ENCODE assay signal across 14 cellular contexts in the genomic region with DNA sequence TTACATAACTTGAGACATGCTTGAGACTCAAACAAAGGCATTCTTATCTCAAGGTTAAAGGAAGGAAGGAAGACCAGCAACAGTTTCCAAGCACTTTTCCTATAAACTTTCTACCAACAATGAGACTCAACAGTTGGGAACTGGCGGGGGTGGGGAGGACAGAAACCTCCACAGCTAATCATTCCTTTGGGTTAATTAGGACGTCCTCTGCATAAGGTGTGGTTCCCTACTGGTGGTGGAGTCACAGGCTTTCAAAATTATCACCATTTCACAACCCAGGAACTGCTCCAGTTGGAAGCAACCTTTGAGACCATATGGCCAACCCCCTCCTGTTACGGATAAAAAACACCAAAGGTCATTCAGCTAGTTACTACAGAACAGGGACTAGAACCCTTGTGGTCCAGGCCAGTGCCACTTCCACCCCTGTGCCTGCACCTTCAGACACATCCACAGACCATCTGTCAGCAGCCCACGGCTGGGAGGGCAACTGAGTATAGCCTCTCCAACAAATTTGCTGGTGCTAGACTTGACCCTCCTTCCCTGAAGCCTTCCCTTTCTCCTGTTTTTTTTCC. TPM values are rescaled to one million over a fixed set of nuclear protein-coding genes. Genes with fewer than 3 reads are reported as not detected.
DNase-seq lines count a peak whose midpoint lies in the region; ATAC-seq and TF ChIP-seq lines count a peak whose summit lies in the region.
"Had no signal": no experiment of that assay in that cellular context is flagged by ENCODE, and none has a peak within 500 bp of the region (broad histone marks: within the 10 kb centered on the region; RNA-seq: fewer than 3 reads in every experiment).

No MANE protein-coding gene starts in this region.

- no peak overlapping the region for H3K4me3 Mint-ChIP-seq in activated T-helper 1 cell treated with anti-CD3 and anti-CD28 coated beads, Interleukin-12 subunit alpha, Interleukin-12 subunit beta, Interleukin-2, Interleukin-4 antibody, amounts not matched to agents 30 ng/mL and 10 ng/mL and 1 ng/mL, durations not matched to agents 14 hours and 24 hours and 36 hours
- H3K4me3 Mint-ChIP-seq: CD4-positive, alpha-beta memory T cell; stimulated activated naive CD8-positive, alpha-beta T cell treated with anti-CD3 and anti-CD28 coated beads, Interleukin-15, Interleukin-2, amounts not matched to agents 100 ng/mL and 50 ng/mL, for 24 hours had no signal

- no peaks in the 10 kb centered on the region for H3K79me2 ChIP-seq in SU-DHL-6 (ENCODE audit: insufficient read depth, low read length)

- peak; percentile 92 for ATAC-seq in mucosa of descending colon
- peak; percentile 69 to 82 for ATAC-seq in upper lobe of left lung (ENCODE audit: low FRiP score in 2 of 2)
- ATAC-seq in HG03097 (IDR thresholded peaks at IDR 0.05; ENCODE audit: low FRiP score, unreplicated experiment) = no peak

- H3K27me3 Mint-ChIP-seq in activated T-helper 1 cell treated with anti-CD3 and anti-CD28 coated beads, Interleukin-12 subunit alpha, Interleukin-12 subunit beta, Interleukin-2, Interleukin-4 antibody, amounts not matched to agents 30 ng/mL and 10 ng/mL and 1 ng/mL, durations not matched to agents 14 hours and 24 hours and 36 hours (ENCODE audit: insufficient read depth) = peaks cover 2% of the 10 kb centered on the region
- H3K27me3 Mint-ChIP-seq: CD4-positive, alpha-beta memory T cell; stimulated activated naive CD8-positive, alpha-beta T cell treated with anti-CD3 and anti-CD28 coated beads, Interleukin-15, Interleukin-2, amounts not matched to agents 100 ng/mL and 50 ng/mL, for 24 hours had no signal

- H3K27ac ChIP-seq in SU-DHL-6 (ENCODE audit: low read depth, low read length) (0 out of 2 replicates have a peak overlapping the region, but pooled peaks have one; percentile 16), upper lobe of left lung (peak overlapping the region; percentile 73 to 82 (median 81))

- H4K20me1 ChIP-seq in SU-DHL-6 (ENCODE audit: low read depth, low read length) = no peaks in the 10 kb centered on the region

- H3K4me3 ChIP-seq in SU-DHL-6 (ENCODE audit: insufficient read depth, low read length, poor library complexity, severe bottlenecking) (no peak overlapping the region), fibroblast of pulmonary artery (replicated peaks; ENCODE audit: low read depth, low read length) (no peak overlapping the region), mucosa of descending colon (no peak overlapping the region), upper lobe of left lung (no peak overlapping the region)

- TF ChIP-seq EP300 in upper lobe of left lung (IDR thresholded peaks at IDR 0.05) = no peak

- no peaks in the 10 kb centered on the region for H3K36me3 Mint-ChIP-seq in activated T-helper 1 cell treated with anti-CD3 and anti-CD28 coated beads, Interleukin-12 subunit alpha, Interleukin-12 subunit beta, Interleukin-2, Interleukin-4 antibody, amounts not matched to agents 30 ng/mL and 10 ng/mL and 1 ng/mL, durations not matched to agents 14 hours and 24 hours and 36 hours (ENCODE audit: low read depth)

- no peak overlapping the region for H3K27ac Mint-ChIP-seq in activated T-helper 1 cell treated with anti-CD3 and anti-CD28 coated beads, Interleukin-12 subunit alpha, Interleukin-12 subunit beta, Interleukin-2, Interleukin-4 antibody, amounts not matched to agents 30 ng/mL and 10 ng/mL and 1 ng/mL, durations not matched to agents 14 hours and 24 hours and 36 hours
- H3K27ac Mint-ChIP-seq: stimulated activated naive CD8-positive, alpha-beta T cell treated with anti-CD3 and anti-CD28 coated beads, Interleukin-15, Interleukin-2, amounts not matched to agents 100 ng/mL and 50 ng/mL, for 24 hours had no signal

- H3K9me3 Mint-ChIP-seq in activated T-helper 1 cell treated with anti-CD3 and anti-CD28 coated beads, Interleukin-12 subunit alpha, Interleukin-12 subunit beta, Interleukin-2, Interleukin-4 antibody, amounts not matched to agents 30 ng/mL and 10 ng/mL and 1 ng/mL, durations not matched to agents 14 hours and 24 hours and 36 hours = peaks cover 5% of the 10 kb centered on the region

- H3K9ac ChIP-seq in SU-DHL-6 (ENCODE audit: low read length) = no peak overlapping the region

- 44 to 58% methylated on average over 4 of the region's 4 CpGs for WGBS in upper lobe of left lung, 2 donors

- H3K27me3 ChIP-seq in SU-DHL-6 (ENCODE audit: low read length) (no peaks in the 10 kb centered on the region), upper lobe of left lung (no peaks in the 10 kb centered on the region)

- H3F3A ChIP-seq in SU-DHL-6 (ENCODE audit: insufficient read depth) = peaks cover 20% of the 10 kb centered on the region

- intact Hi-C loops in mucosa of descending colon (cut with DNase I, micrococcal nuclease) = no loop called here
- intact Hi-C loops in activated T-helper 1 cell treated with anti-CD3 and anti-CD28 coated beads, Interleukin-12 subunit alpha, Interleukin-12 subunit beta, Interleukin-2, Interleukin-4 antibody, amounts not matched to agents 30 ng/mL and 10 ng/mL and 1 ng/mL, durations not matched to agents 14 hours and 24 hours and 36 hours (cut with micrococcal nuclease) = loop anchor here (10.0 kb wide), 1 partner anchor 868 kb away; no protein-coding TSS in a partner anchor

- H2AFZ ChIP-seq in SU-DHL-6 (ENCODE audit: low read depth, low read length, severe bottlenecking) = no peak overlapping the region

- H3K4me1 Mint-ChIP-seq in activated T-helper 1 cell treated with anti-CD3 and anti-CD28 coated beads, Interleukin-12 subunit alpha, Interleukin-12 subunit beta, Interleukin-2, Interleukin-4 antibody, amounts not matched to agents 30 ng/mL and 10 ng/mL and 1 ng/mL, durations not matched to agents 14 hours and 24 hours and 36 hours (ENCODE audit: low read depth) = no peaks in the 10 kb centered on the region
- H3K4me1 Mint-ChIP-seq: CD4-positive, alpha-beta memory T cell had no signal

- TF ChIP-seq CTCF in SU-DHL-6 (IDR thresholded peaks at IDR 0.05; ENCODE audit: insufficient read depth, low read length, poor library complexity, severe bottlenecking) = no peak
- no peak for TF ChIP-seq CTCF in fibroblast of pulmonary artery (IDR thresholded peaks at IDR 0.05; ENCODE audit: low read length, missing control alignments)
- no peak for TF ChIP-seq CTCF in mucosa of descending colon (IDR thresholded peaks at IDR 0.05)
- peak in 1 of 6 experiments; percentile 6 for TF ChIP-seq CTCF in upper lobe of left lung (IDR thresholded peaks at IDR 0.05)

- DNase-seq in fibroblast of pulmonary artery (ENCODE audit: low read depth) (peak; percentile 50), mucosa of descending colon (peak in 1 of 3 donors; percentile 32), upper lobe of left lung (peak in 1 of 2 donors; percentile 41)
- DNase-seq in activated T-helper 1 cell treated with anti-CD3 and anti-CD28 coated beads, Interleukin-12 subunit alpha, Interleukin-12 subunit beta, Interleukin-2, Interleukin-4 antibody, amounts not matched to agents 30 ng/mL and 10 ng/mL and 1 ng/mL, durations not matched to agents 14 hours and 24 hours and 36 hours (ENCODE audit: low spot score) = no peak
- no peak for DNase-seq in activated CD4-positive, CD25-positive, alpha-beta regulatory T cell treated with anti-CD3 and anti-CD28 coated beads, Interleukin-2, amount 50 U/mL, for 72 hours
- no peak for DNase-seq in activated effector memory CD4-positive, alpha-beta T cell treated with Interleukin-2 at 50 U/mL for 16 hours
- DNase-seq: activated CD4-positive, alpha-beta T cell treated with anti-CD3 and anti-CD28 coated beads for 1 hour; CD4-positive, alpha-beta memory T cell; KG1; NCI-H2081 treated with DMSO at 0.1 percent for 48 hours; stimulated activated CD4-positive, alpha-beta T cell treated with anti-CD3 and anti-CD28 coated beads, Interleukin-4, amount 100 ng/mL, for 4 hours had no signal

- H3K36me3 ChIP-seq in SU-DHL-6 (ENCODE audit: low read length) (no peaks in the 10 kb centered on the region), mucosa of descending colon (ENCODE audit: low read depth) (no peaks in the 10 kb centered on the region), upper lobe of left lung (no peaks in the 10 kb centered on the region)

- peaks cover 4% of the 10 kb centered on the region; the same call in 1 of the 2 replicates for H3K9me3 ChIP-seq in SU-DHL-6 (ENCODE audit: insufficient read depth, low read length)
- H3K9me3 ChIP-seq in mucosa of descending colon = peaks cover 5% of the 10 kb centered on the region
- peaks cover 0 to 5% (median 4%) of the 10 kb centered on the region in 4 donors for H3K9me3 ChIP-seq in upper lobe of left lung

- H3K4me1 ChIP-seq in mucosa of descending colon (ENCODE audit: low read depth) (peaks cover 6% of the 10 kb centered on the region), upper lobe of left lung (peaks cover 19 to 42% (median 35%) of the 10 kb centered on the region in 4 donors)

- TF ChIP-seq POLR2A in upper lobe of left lung (IDR thresholded peaks at IDR 0.05) = no peak

- no peak overlapping the region for H3K4me2 ChIP-seq in SU-DHL-6 (ENCODE audit: low read depth, low read length, poor library complexity, severe bottlenecking)

- H3K9me2 ChIP-seq in SU-DHL-6 (replicated peaks; ENCODE audit: insufficient read depth, low read length) = no peaks in the 10 kb centered on the region

RNA-seq across cellular contexts. Expression of gene ATL2, which starts 30.1 kb away (rescaled TPM):
- total RNA-seq in mucosa of descending colon (100 to 1,000 TPM in 1 of 3 donors, 10 to 100 TPM in 2; 49.3 to 166 (median 53.5) TPM), upper lobe of left lung (100 to 1,000 TPM in 1 of 6 donors, 10 to 100 TPM in 5; 43.9 to 150 (median 68.1) TPM)
- 62.1 and 72.5 TPM in 2 replicates for total RNA-seq in activated T-helper 1 cell treated with anti-CD3 and anti-CD28 coated beads, Interleukin-12 subunit alpha, Interleukin-12 subunit beta, Interleukin-2, Interleukin-4 antibody, amounts not matched to agents 30 ng/mL and 10 ng/mL and 1 ng/mL, durations not matched to agents 14 hours and 24 hours and 36 hours
